ENCODE assay signal across 8 cellular contexts in the genomic region with DNA sequence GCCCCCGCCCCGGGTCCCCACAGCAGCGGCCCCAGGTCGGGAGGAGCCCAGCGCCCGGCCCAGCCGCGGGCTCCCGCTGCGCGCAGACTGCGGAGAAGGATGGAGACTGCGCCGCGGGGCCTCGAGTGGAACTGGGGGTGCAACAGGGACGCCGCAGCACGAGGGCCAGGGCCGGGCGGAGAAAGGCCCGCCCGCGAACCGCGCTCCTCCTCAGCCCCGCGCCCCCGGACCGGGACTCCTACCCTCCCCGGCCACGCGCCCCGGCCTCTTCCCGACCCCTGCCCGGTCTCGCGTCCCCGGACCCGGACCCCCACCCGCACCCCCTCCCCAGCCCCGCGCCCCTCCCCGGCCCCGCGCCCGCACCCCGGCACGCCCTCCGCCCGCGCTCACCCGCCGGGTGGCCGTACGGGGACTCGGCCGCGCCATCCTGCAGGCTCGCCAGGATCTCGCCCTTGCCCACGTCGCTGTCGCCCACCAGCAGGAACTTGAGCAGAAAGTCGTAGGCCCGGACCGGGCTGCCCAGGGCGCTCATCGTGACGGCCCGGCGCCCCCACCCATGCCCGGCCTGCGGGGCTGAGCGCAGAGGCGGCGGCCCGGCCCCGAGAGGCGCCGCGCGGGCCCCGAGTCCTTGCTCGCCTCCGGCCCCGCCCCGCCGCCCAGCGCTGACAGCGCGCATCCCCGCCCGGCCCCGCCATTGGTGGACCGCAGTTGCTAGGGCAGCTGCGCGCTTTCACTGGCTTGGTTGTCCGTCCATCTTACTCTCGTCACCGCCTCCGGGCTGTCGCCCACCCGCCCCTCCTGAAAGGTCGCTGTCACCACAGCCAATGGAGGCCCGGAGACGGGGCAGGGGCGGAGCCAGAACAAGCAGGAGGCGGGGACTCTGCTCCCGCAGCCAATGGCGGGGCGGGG. TPM values are rescaled to one million over a fixed set of nuclear protein-coding genes. Genes with fewer than 3 reads are reported as not detected.
DNase-seq lines count a peak whose midpoint lies in the region; ATAC-seq and FAIRE-seq lines count a peak whose summit lies in the region.

A gene with protein sequence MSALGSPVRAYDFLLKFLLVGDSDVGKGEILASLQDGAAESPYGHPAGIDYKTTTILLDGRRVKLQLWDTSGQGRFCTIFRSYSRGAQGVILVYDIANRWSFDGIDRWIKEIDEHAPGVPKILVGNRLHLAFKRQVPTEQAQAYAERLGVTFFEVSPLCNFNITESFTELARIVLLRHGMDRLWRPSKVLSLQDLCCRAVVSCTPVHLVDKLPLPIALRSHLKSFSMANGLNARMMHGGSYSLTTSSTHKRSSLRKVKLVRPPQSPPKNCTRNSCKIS (minus strand): TSS at position 634 of the 909 bp plus-strand sequence. CDS start 102 bp downstream, at position 532.

- H3K9ac ChIP-seq in mesendoderm (ENCODE audit: low read length) = peak within 1 kb of the TSS; percentile 47

- H3K27ac ChIP-seq in mesendoderm (ENCODE audit: low read depth, low read length) = no peak within 1 kb of the TSS

- DNase-seq in Caki2 (ENCODE audit: low read depth) (peak; percentile 96), HT1080 (ENCODE audit: low read depth) (peak; percentile 94), NOMO-1 treated with dmso at 0.1 percent for 144 hours (lab: John Stamatoyannopoulos, UW; ENCODE audit: unreplicated experiment) (peak; percentile 97), mesendoderm (peak; percentile 99)
- peak; percentile 98 for DNase-seq in activated CD8-positive, alpha-beta memory T cell treated with anti-CD3 and anti-CD28 coated beads, Interleukin-2, amount 50 U/mL, for 4 hours
- peak; percentile 96 for DNase-seq in stimulated activated CD8-positive, alpha-beta memory T cell treated with anti-CD3 and anti-CD28 coated beads, Interleukin-12 subunit alpha, Interleukin-12 subunit beta, amount 100 ng/mL, for 24 hours (ENCODE audit: extremely low read depth)

- no peak within 1 kb of the TSS for H2BK15ac ChIP-seq in mesendoderm (replicated peaks; ENCODE audit: low read depth)

- H3K4me3 ChIP-seq in mesendoderm (ENCODE audit: low read length) = peak within 1 kb of the TSS; percentile 42

- no peaks in the 10 kb centered on the region for H3K36me3 ChIP-seq in mesendoderm (ENCODE audit: control insufficient read depth, insufficient read depth, low read length)

- peak; percentile 57 for FAIRE-seq in endometrium (lab: Jason Lieb, UNC)

- no peak within 1 kb of the TSS for H4K5ac ChIP-seq in mesendoderm (ENCODE audit: low read length)

- H3K56ac ChIP-seq in mesendoderm (ENCODE audit: low read length) = peak within 1 kb of the TSS; percentile 73

- H3K79me2 ChIP-seq in mesendoderm (ENCODE audit: control insufficient read depth, insufficient read depth, low read length) = no peaks in the 10 kb centered on the region

- no peak within 1 kb of the TSS for H3K23ac ChIP-seq in mesendoderm (ENCODE audit: low read length)

- ATAC-seq in GM21381 (IDR thresholded peaks at IDR 0.05; ENCODE audit: unreplicated experiment) = peak; percentile 97

- no peaks in the 10 kb centered on the region for H3K4me1 ChIP-seq in mesendoderm (ENCODE audit: control insufficient read depth, low read depth, low read length)

- H3K4me2 ChIP-seq in mesendoderm (ENCODE audit: low read length) = peak within 1 kb of the TSS; percentile 74

- in situ Hi-C loops in Caki2 (cut with HindIII; ENCODE audit: low pct_unique_long_range_greater_than_20kb, low sequenced_read_pairs) = no loop called here

- no peak within 1 kb of the TSS for H2BK5ac ChIP-seq in mesendoderm (ENCODE audit: low read length)

- no peak within 1 kb of the TSS for H2BK120ac ChIP-seq in mesendoderm (ENCODE audit: low read depth, low read length)

- no peak within 1 kb of the TSS for H2AK5ac ChIP-seq in mesendoderm (ENCODE audit: low read length)

- H3K4ac ChIP-seq in mesendoderm (ENCODE audit: low read depth, low read length) = no peak within 1 kb of the TSS

- no CpG with 5 or more reads among the region's 112 CpGs for WGBS in mesendoderm (ENCODE audit: extremely low coverage, insufficient coverage, low lambda C conversion rate)

- H3K27me3 ChIP-seq in mesendoderm (ENCODE audit: insufficient read depth, low read length, poor library complexity) = peaks cover 16% of the 10 kb centered on the region

- no peak within 1 kb of the TSS for H3K18ac ChIP-seq in mesendoderm (ENCODE audit: low read length)

- H4K8ac ChIP-seq in mesendoderm (ENCODE audit: low read depth, low read length) = no peak within 1 kb of the TSS

- H3K79me1 ChIP-seq in mesendoderm (ENCODE audit: low read length) = no peaks in the 10 kb centered on the region

RNA-seq across cellular contexts. Expression of the gene that starts here (rescaled TPM):
- 37.9 and 83.6 TPM in 2 replicates for total RNA-seq in Caki2 (2014; rRNA removed; shearing (Covaris generic); ENCODE audit: low replicate concordance)
- total RNA-seq in HT1080 (2014; rRNA removed; shearing (Covaris generic)) = 5.8 and 6.1 TPM in 2 replicates
- 8.0 and 8.7 TPM in 2 replicates for polyA plus RNA-seq in HT1080 (2015; cell fraction: cytosol; rRNA removed)
- 5.4 and 5.6 TPM in 2 replicates for polyA plus RNA-seq in HT1080 (2015; cell fraction: nucleus; rRNA removed)
- 1.3 TPM for polyA plus RNA-seq in mesendoderm (2013, experiment 1 of 2)
- 1.4 TPM for polyA plus RNA-seq in mesendoderm (2013, experiment 2 of 2)
